Comparison of ENCODE assay signal across 8 cellular contexts in the genomic region with DNA sequence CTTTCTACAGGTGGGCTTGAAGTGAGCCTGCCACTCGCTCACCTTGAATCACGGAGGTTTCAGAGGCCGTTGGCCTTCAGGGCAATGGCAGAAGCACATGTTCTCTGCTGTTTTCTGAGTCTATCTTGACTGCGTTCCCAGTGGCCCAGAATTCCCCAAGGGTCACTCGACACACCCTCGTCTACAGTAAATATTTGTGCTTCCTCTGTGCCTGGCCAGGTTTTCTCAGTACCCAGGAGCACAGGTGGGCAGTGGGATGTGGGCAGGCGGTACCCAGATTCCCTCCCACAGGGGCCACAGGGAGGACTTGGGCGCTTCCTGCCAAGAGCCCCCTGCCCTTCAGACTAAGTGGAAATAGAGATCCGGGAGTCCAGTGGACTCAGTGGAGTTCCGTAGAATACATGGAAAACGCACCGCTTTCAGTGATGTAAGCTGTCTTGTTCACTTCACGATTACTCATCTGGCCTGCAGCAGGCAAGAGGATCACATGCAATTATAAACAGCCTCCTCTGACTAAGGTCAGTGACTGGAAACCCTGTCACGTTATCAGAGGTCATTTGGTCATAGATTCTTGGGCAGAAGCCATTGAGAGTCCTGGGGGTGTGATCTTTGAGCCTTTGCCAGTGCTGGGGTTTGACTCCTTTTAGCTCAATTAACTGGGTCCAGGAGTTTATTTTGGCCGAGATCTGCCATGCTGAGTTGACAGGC.
DNase-seq lines count a peak whose midpoint lies in the region; ATAC-seq lines count a peak whose summit lies in the region.

No MANE protein-coding gene starts in this region.

- H3K18ac ChIP-seq in trophoblast cell (ENCODE audit: low read length): peak overlapping the region; percentile 38

- H3K23ac ChIP-seq in trophoblast cell (ENCODE audit: low read length): no peak overlapping the region

- H2BK5ac ChIP-seq in trophoblast cell (ENCODE audit: low read depth, low read length, poor library complexity): peak overlapping the region; percentile 13

- peak overlapping the region; percentile 47 for H2AFZ ChIP-seq in trophoblast cell (ENCODE audit: insufficient read depth, low read length, poor library complexity)

- peak overlapping the region; percentile 53 for H3K4me2 ChIP-seq in trophoblast cell (ENCODE audit: low read length)

- H2BK12ac ChIP-seq in trophoblast cell (ENCODE audit: low read length): peak overlapping the region; percentile 56

- H2BK120ac ChIP-seq in trophoblast cell (ENCODE audit: insufficient read depth, low read length, poor library complexity): peak overlapping the region; percentile 36

- WGBS in trophoblast cell (ENCODE audit: extremely low coverage, insufficient coverage, insufficient read length): no CpG with 5 or more reads among the region's 15 CpGs

- no peaks in the 10 kb centered on the region for H3K36me3 ChIP-seq in trophoblast cell (ENCODE audit: control insufficient read depth in 1 of 2, insufficient read depth in 2 of 2, low read length in 2 of 2)

- no peak overlapping the region for H3K9ac ChIP-seq in trophoblast cell (ENCODE audit: low read length)

- no peak overlapping the region for H4K8ac ChIP-seq in trophoblast cell (ENCODE audit: low read depth, low read length)

- peak overlapping the region; percentile 60 for H3K4ac ChIP-seq in trophoblast cell (ENCODE audit: low read depth, low read length)

- peak overlapping the region; percentile 16 for H4K91ac ChIP-seq in trophoblast cell (ENCODE audit: low read depth, low read length)

- H3K4me3 ChIP-seq in trophoblast cell (ENCODE audit: low read depth, low read length): no peak overlapping the region

- peak overlapping the region; percentile 59 for H3K14ac ChIP-seq in trophoblast cell (ENCODE audit: low read length)

- no peak for ATAC-seq in GM21515 (IDR thresholded peaks at IDR 0.05; ENCODE audit: unreplicated experiment)

- H4K12ac ChIP-seq in trophoblast cell (ENCODE audit: low read depth, low read length): peak overlapping the region; percentile 0

- no peaks in the 10 kb centered on the region for H3K9me3 ChIP-seq in trophoblast cell (ENCODE audit: insufficient read depth, low read depth, low read length)

- H3K27me3 ChIP-seq in trophoblast cell (ENCODE audit: insufficient read depth, low read length): no peaks in the 10 kb centered on the region

- H3K79me2 ChIP-seq in trophoblast cell (ENCODE audit: control insufficient read depth, insufficient read depth, low read length, poor library complexity): peaks cover 4% of the 10 kb centered on the region

- peaks cover 5% of the 10 kb centered on the region for H3K79me1 ChIP-seq in trophoblast cell (ENCODE audit: low read length)

- H3K4me1 ChIP-seq in trophoblast cell (ENCODE audit: control insufficient read depth in 1 of 2, insufficient read depth in 2 of 2, low read length in 2 of 2): peaks cover 17 to 24% of the 10 kb centered on the region in 2 experiments

- peak overlapping the region; percentile 79 for H3K27ac ChIP-seq in trophoblast cell (ENCODE audit: low read depth, low read length)

- DNase-seq in GM04504 (ENCODE audit: low read depth) (peak; percentile 80), RKO (ENCODE audit: low spot score) (peak; percentile 99), fibroblast of gingiva (ENCODE audit: low read depth) (peak; percentile 74), trophoblast cell (peak; percentile 87 to 94), NCI-H345 treated with DMSO at 0.1 percent for 48 hours (lab: John Stamatoyannopoulos, UW; ENCODE audit: unreplicated experiment) (no peak), T-helper 1 cell (no peak)
- DNase-seq in activated CD8-positive, alpha-beta memory T cell treated with anti-CD3 and anti-CD28 coated beads, Interleukin-2, amount 50 U/mL, for 48 hours: no peak

- H2AK5ac ChIP-seq in trophoblast cell (ENCODE audit: low read length): no peak overlapping the region

Comparison
In these comparisons a context has a peak if more than half of its experiments do, and no peak if none do; other contexts are left out.
1. DNase-seq: peak in GM04504 (single experiment), RKO (single experiment), fibroblast of gingiva (single experiment) and trophoblast cell (2 of 2); none in activated CD8-positive, alpha-beta memory T cell treated with anti-CD3 and anti-CD28 coated beads, Interleukin-2, amount 50 U/mL, for 48 hours (single experiment), NCI-H345 treated with DMSO at 0.1 percent for 48 hours (single experiment) and T-helper 1 cell (0 of 5).